Comparison of ENCODE assay signal across 15 cellular contexts in the genomic region with DNA sequence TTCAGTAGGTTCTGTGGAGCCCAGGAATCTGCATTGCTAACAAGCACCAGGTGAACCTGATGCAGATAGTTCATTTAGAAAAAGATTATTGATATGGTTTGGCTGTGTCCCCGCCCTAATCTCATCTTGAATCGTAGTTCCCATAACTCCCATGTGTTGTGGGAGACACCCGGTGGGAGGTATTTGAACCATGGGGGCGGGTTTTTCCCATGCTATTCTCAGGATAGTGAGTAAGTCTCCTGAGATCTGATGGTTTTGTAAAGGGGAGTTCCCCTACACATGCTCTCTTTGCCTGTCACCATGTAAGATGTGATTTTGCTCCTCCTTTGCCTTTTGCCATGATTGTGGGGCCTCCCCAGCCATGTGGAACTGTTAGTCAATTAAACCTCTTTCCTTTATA.
DNase-seq lines count a peak whose midpoint lies in the region; ATAC-seq and TF ChIP-seq lines count a peak whose summit lies in the region.
"Had no signal": no experiment of that assay in that cellular context is flagged by ENCODE, and none has a peak within 500 bp of the region (broad histone marks: within the 10 kb centered on the region; RNA-seq: fewer than 3 reads in every experiment).

No MANE protein-coding gene starts in this region.

- no peak overlapping the region for H3K27ac Mint-ChIP-seq in stimulated activated naive B cell treated with anti-CD40 and anti-IgM and Interleukin-4, amounts not matched to agents 10 μg/mL and 1 μg/mL and 100 μg/mL, for 72 hours
- H3K27ac Mint-ChIP-seq: activated naive CD8-positive, alpha-beta T cell; naive thymus-derived CD8-positive, alpha-beta T cell had no signal

- no peak overlapping the region for H3K4me3 ChIP-seq in choroid plexus epithelial cell (ENCODE audit: low read depth, low read length)
- H3K4me3 ChIP-seq: hepatocyte, left lung, right atrium auricular region, upper lobe of left lung had no signal

- peaks cover 5 to 7% of the 10 kb centered on the region in 2 donors for H3K9me3 Mint-ChIP-seq in stimulated activated naive B cell treated with anti-CD40 and anti-IgM and Interleukin-4, amounts not matched to agents 10 μg/mL and 1 μg/mL and 100 μg/mL, for 72 hours
- H3K9me3 Mint-ChIP-seq: naive thymus-derived CD8-positive, alpha-beta T cell had no signal

- H3K4me3 Mint-ChIP-seq in stimulated activated naive B cell treated with anti-CD40 and anti-IgM and Interleukin-4, amounts not matched to agents 10 μg/mL and 1 μg/mL and 100 μg/mL, for 72 hours, result no peak overlapping the region
- H3K4me3 Mint-ChIP-seq: activated naive CD8-positive, alpha-beta T cell; naive thymus-derived CD8-positive, alpha-beta T cell had no signal

- H3K4me1 Mint-ChIP-seq in stimulated activated naive B cell treated with anti-CD40 and anti-IgM and Interleukin-4, amounts not matched to agents 10 μg/mL and 1 μg/mL and 100 μg/mL, for 72 hours, result peaks cover 8 to 11% of the 10 kb centered on the region in 2 donors
- H3K4me1 Mint-ChIP-seq: naive thymus-derived CD8-positive, alpha-beta T cell had no signal

- H3K36me3 Mint-ChIP-seq in stimulated activated naive B cell treated with anti-CD40 and anti-IgM and Interleukin-4, amounts not matched to agents 10 μg/mL and 1 μg/mL and 100 μg/mL, for 72 hours, result peaks cover 0 to 10% of the 10 kb centered on the region in 2 donors
- H3K36me3 Mint-ChIP-seq: activated naive CD8-positive, alpha-beta T cell; naive thymus-derived CD8-positive, alpha-beta T cell had no signal

- DNase-seq in activated T-cell treated with anti-CD3 and anti-CD28 coated beads for 24 hours (ENCODE audit: low read depth) (peak; percentile 7), activated T-cell treated with anti-CD3 and anti-CD28 coated beads for 4 hours (no peak), choroid plexus epithelial cell (ENCODE audit: low read depth) (peak; percentile 8), OCI-M1 (lab: John Stamatoyannopoulos, UW) (no peak), foreskin melanocyte (no peak)
- peak; percentile 11 for DNase-seq in stimulated activated naive B cell treated with anti-CD40 and anti-IgM and Interleukin-4, amounts not matched to agents 10 μg/mL and 1 μg/mL and 100 μg/mL, for 72 hours
- DNase-seq: Calu3; left lung; naive thymus-derived CD8-positive, alpha-beta T cell; upper lobe of left lung had no signal

- H3K27me3 Mint-ChIP-seq in stimulated activated naive B cell treated with anti-CD40 and anti-IgM and Interleukin-4, amounts not matched to agents 10 μg/mL and 1 μg/mL and 100 μg/mL, for 72 hours, result peaks cover 0 to 8% of the 10 kb centered on the region in 2 donors

- no peak for TF ChIP-seq CTCF in choroid plexus epithelial cell (conservative IDR thresholded peaks at IDR 0.05; ENCODE audit: low read depth, low read length)

- ATAC-seq in HG02885 (IDR thresholded peaks at IDR 0.05; ENCODE audit: poor library complexity, unreplicated experiment) (peak; percentile 54), HG03025 (IDR thresholded peaks at IDR 0.05; ENCODE audit: low FRiP score, unreplicated experiment) (no peak)
- peak; percentile 50 to 65 for ATAC-seq in stimulated activated naive B cell treated with anti-CD40 and anti-IgM and Interleukin-4, amounts not matched to agents 10 μg/mL and 1 μg/mL and 100 μg/mL, for 72 hours (replicated peaks)
- ATAC-seq: left lung; naive thymus-derived CD8-positive, alpha-beta T cell had no signal

Comparison
In these comparisons a context has a peak if more than half of its experiments do, and no peak if none do; other contexts are left out.
1. DNase-seq: peak in activated T-cell treated with anti-CD3 and anti-CD28 coated beads for 24 hours (single experiment), choroid plexus epithelial cell (single experiment) and stimulated activated naive B cell treated with anti-CD40 and anti-IgM and Interleukin-4, amounts not matched to agents 10 μg/mL and 1 μg/mL and 100 μg/mL, for 72 hours (single experiment); none in activated T-cell treated with anti-CD3 and anti-CD28 coated beads for 4 hours (single experiment), OCI-M1 (single experiment) and foreskin melanocyte (single experiment).